28 cellular contexts compared by ENCODE assay signal in the genomic region with DNA sequence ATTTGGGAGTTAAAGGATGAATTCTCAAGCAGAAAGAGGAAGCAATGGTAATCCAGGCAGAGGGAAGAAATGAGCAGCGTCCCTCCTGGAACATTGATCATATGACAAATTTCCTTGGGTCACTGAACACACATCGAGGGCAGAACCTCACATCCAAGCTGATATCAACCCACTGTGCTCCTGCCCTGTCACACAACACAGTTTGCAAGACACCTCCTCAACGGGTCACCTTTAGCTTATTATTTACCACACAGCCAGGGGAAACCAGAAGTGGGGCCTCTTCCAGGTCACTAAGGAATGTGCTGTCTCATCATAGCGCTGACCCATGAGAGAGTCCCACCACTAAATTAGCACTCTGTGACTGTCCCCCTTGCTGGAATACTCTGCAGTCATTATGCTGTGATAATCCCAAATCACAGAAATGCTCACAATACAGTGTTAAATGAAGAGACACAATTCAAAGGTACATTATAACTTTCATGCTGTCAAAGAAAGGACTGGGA.
"Had no signal": no experiment of that assay in that cellular context is flagged by ENCODE, and none has a peak within 500 bp of the region (broad histone marks: within the 10 kb centered on the region; RNA-seq: fewer than 3 reads in every experiment).

No MANE protein-coding gene starts in this region.

- ATAC-seq: activated CD8-positive, alpha-beta T cell treated with anti-CD3 and anti-CD28 coated beads for 36 hours; activated T-cell treated with anti-CD3 and anti-CD28 coated beads, Interleukin-2, amount 50 U/mL, for 72 hours; activated T-helper 17 cell treated with anti-CD3 and anti-CD28 coated beads, Interleukin-2, amount 50 U/mL, for 72 hours had no signal

- H3K27me3 ChIP-seq: ascending aorta had no signal

- H3K9ac ChIP-seq: KMS-11 had no signal

- H3K4me2 ChIP-seq: KMS-11, PC-9 had no signal

- H3K4me3 ChIP-seq: ascending aorta, PC-9 had no signal

- DNase-seq: activated CD4-positive, alpha-beta T cell treated with anti-CD3 and anti-CD28 coated beads, Interleukin-2, amount 10 ng/mL, durations not matched to agents 24 days and 14 days; activated CD4-positive, alpha-beta T cell treated with anti-CD3 and anti-CD28 coated beads, Interleukin-2, amount 50 U/mL, for 4 hours; activated CD8-positive, alpha-beta T cell treated with anti-CD3 and anti-CD28 coated beads for 36 hours; activated effector memory CD4-positive, alpha-beta T cell treated with anti-CD3 and anti-CD28 coated beads, Interleukin-2, amount 50 U/mL, for 16 hours; activated naive CD4-positive, alpha-beta T cell; activated naive CD4-positive, alpha-beta T cell treated with anti-CD3 and anti-CD28 coated beads, Interleukin-2, amount 50 U/mL, for 16 hours; activated naive CD8-positive, alpha-beta T cell treated with anti-CD3 and anti-CD28 coated beads for 36 hours; activated T-cell treated with anti-CD3 and anti-CD28 coated beads, Interleukin-2, amount 50 U/mL, for 1 hour; activated T-cell treated with anti-CD3 and anti-CD28 coated beads, Interleukin-2, amount 50 U/mL, for 72 hours; amniotic stem cell; MM.1S; NCI-H1105; NCI-H1417 treated with DMSO at 0.1 percent for 48 hours; NCI-H187 treated with DMSO at 0.1 percent for 48 hours; NCI-H2081; NCI-H2171 treated with DMSO at 0.1 percent for 48 hours; NCI-H2227 treated with DMSO at 0.1 percent for 48 hours; NCI-H524; NK-92 treated with Interleukin-12 subunit alpha and Interleukin-12 subunit beta, amount 100 ng/mL, for 24 hours; PC-9; Right ventricle myocardium superior; SW 1271; T-helper 1 cell; T-helper 2 cell; T-helper 9 cell had no signal

- H2AFZ ChIP-seq: PC-9 had no signal

- H3K9me3 ChIP-seq: ascending aorta had no signal

- H3K27ac ChIP-seq: ascending aorta, KMS-11, PC-9 had no signal

- H3K36me3 ChIP-seq: ascending aorta had no signal
